In genomic region chr6:36852481-36853147, GRCh38 we compare ENCODE assay signal across 10 cellular contexts.
DNase-seq lines count a peak whose midpoint lies in the region; TF ChIP-seq lines count a peak whose summit lies in the region.
"Had no signal": no experiment of that assay in that cellular context is flagged by ENCODE, and none has a peak within 500 bp of the region (broad histone marks: within the 10 kb centered on the region; RNA-seq: fewer than 3 reads in every experiment).

No MANE protein-coding gene starts in this region.

- TF ChIP-seq CTCF in RWPE1 (conservative IDR thresholded peaks at IDR 0.05; ENCODE audit: low read depth) (no peak), fibroblast of mammary gland (conservative IDR thresholded peaks at IDR 0.05; ENCODE audit: control insufficient read depth, insufficient read depth, low read depth, low read length) (peak; percentile 20), retinal pigment epithelial cell (conservative IDR thresholded peaks at IDR 0.05; ENCODE audit: low read depth, low read length) (no peak), GM10266 (IDR thresholded peaks at IDR 0.05; ENCODE audit: control insufficient read depth, insufficient read depth, low read depth, missing control alignments) (no peak)

- peak overlapping the region; percentile 38 for H3K27ac ChIP-seq in RWPE1

- H3K4me3 ChIP-seq in fibroblast of mammary gland (ENCODE audit: control insufficient read depth, low read depth, low read length) (no peak overlapping the region), retinal pigment epithelial cell (ENCODE audit: low read length) (no peak overlapping the region)
- H3K4me3 ChIP-seq: pancreas had no signal

- POLR2A ChIA-PET in RWPE1 (lab: Yijun Ruan, JAX; ENCODE audit: low non-redundant PET) = no interaction called here

- DNase-seq in EL = peak; percentile 85
- no peak for DNase-seq in RWPE1 (ENCODE audit: low spot score)
- DNase-seq in fibroblast of mammary gland (ENCODE audit: low read depth) = peak; percentile 86
- peak; percentile 71 for DNase-seq in retinal pigment epithelial cell (ENCODE audit: low read depth)
- DNase-seq in cerebellar nuclear complex (lab: John Stamatoyannopoulos, UW) = no peak
- no peak for DNase-seq in nucleus accumbens (lab: John Stamatoyannopoulos, UW)
- no peak for DNase-seq in GM10266 (ENCODE audit: extremely low spot score)
- no peak for DNase-seq in stimulated activated CD4-positive, alpha-beta T cell treated with anti-CD3 and anti-CD28 coated beads, Interleukin-2, amount 100 ng/mL, for 24 hours
- DNase-seq: NCI-H2107 had no signal

- CTCF ChIA-PET in RWPE1 (lab: Yijun Ruan, JAX) = interaction anchor here (0.6 to 5.0 kb wide), 11 partner anchors 11 to 238 kb away, joined by 3 to 70 read pairs (median 4); no protein-coding TSS in a partner anchor

Comparison
In these comparisons a context has a peak if more than half of its experiments do, and no peak if none do; other contexts are left out.
1. DNase-seq: peak in EL (single experiment), fibroblast of mammary gland (single experiment) and retinal pigment epithelial cell (single experiment); none in RWPE1 (single experiment), cerebellar nuclear complex (0 of 2), nucleus accumbens (0 of 56), GM10266 (single experiment) and stimulated activated CD4-positive, alpha-beta T cell treated with anti-CD3 and anti-CD28 coated beads, Interleukin-2, amount 100 ng/mL, for 24 hours (0 of 2).